In the genomic region with DNA sequence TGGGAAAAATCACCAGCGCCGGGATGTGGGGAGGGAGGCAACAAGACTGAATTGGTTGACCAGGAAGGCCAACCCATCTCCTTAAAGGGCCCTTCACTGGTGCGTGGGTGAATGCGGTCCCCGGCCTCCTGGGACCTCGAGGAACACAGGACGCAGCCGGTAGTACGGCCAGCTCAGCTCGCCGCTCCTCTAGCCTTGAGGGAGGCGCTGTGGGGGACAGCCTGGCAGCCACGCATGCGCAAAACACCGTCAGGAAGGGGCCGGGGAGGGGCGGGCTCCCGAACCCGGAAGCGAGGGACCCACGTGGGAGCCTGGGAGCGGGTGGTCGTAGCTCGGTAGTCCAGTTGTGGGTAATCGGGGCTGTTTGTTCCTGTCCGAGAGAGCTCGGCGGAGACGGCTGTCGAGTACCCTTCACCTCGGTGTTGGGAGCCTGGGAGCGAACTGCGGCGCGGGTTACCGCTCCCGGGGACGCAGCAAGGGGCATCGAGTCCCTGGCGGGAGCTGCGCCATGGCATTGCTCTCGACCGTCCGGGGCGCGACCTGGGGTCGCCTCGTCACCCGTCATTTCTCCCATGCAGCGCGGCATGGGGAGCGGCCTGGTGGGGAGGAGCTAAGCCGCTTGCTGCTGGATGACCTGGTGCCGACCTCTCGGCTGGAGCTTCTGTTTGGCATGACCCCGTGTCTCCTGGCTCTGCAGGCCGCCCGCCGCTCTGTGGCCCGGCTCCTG, we compare ENCODE assay signal across 1 cellular context.
TF ChIP-seq lines count a peak whose summit lies in the region.

A gene with protein sequence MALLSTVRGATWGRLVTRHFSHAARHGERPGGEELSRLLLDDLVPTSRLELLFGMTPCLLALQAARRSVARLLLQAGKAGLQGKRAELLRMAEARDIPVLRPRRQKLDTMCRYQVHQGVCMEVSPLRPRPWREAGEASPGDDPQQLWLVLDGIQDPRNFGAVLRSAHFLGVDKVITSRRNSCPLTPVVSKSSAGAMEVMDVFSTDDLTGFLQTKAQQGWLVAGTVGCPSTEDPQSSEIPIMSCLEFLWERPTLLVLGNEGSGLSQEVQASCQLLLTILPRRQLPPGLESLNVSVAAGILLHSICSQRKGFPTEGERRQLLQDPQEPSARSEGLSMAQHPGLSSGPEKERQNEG (plus strand): TSS at position 281 of the 727 bp plus-strand sequence. CDS start 228 bp downstream, at position 509.

TF ChIP-seq in K562, 482 proteins besides CTCF, POLR2A, EP300 and RAD21 (continued from another document and continues in another):
- TF ChIP-seq CHD1 (IDR thresholded peaks at IDR 0.05; ENCODE audit: low read length) (no peak), ZNF561 (CRISPR knock-in tag; conservative IDR thresholded peaks at IDR 0.05) (no peak), ZBTB2 (IDR thresholded peaks at IDR 0.05) (peak; percentile 92), PHF20 (IDR thresholded peaks at IDR 0.05; ENCODE audit: partially characterized antibody) (peak; percentile 64), CEBPG (CRISPR knock-in tag; IDR thresholded peaks at IDR 0.05) (no peak), CEBPG (tag; conservative IDR thresholded peaks at IDR 0.05 in 1 of 2, IDR thresholded peaks at IDR 0.05 in 1 of 2) (no peak), HINFP (tag; conservative IDR thresholded peaks at IDR 0.05; ENCODE audit: low read depth) (no peak), NCOA4 (IDR thresholded peaks at IDR 0.05; ENCODE audit: partially characterized antibody) (no peak), PYGO2 (tag; IDR thresholded peaks at IDR 0.05) (no peak), ATF7 (IDR thresholded peaks at IDR 0.05) (0 out of 2 replicates have a peak, but pooled peaks have one; percentile 34), VEZF1 (CRISPR knock-in tag; IDR thresholded peaks at IDR 0.05) (peak; percentile 88), CBFA2T2 (conservative IDR thresholded peaks at IDR 0.05) (peak; percentile 21), HNRNPUL1 (IDR thresholded peaks at IDR 0.05; ENCODE audit: low read length) (no peak), ELF2 (CRISPR knock-in tag; IDR thresholded peaks at IDR 0.05) (peak; percentile 99), GATAD2A (IDR thresholded peaks at IDR 0.05) (no peak), GABPA (tag; conservative IDR thresholded peaks at IDR 0.05; ENCODE audit: low read depth) (peak; percentile 81), POLR2G (IDR thresholded peaks at IDR 0.05; ENCODE audit: low read depth, low read length) (peak; percentile 89), RBM14 (IDR thresholded peaks at IDR 0.05; ENCODE audit: borderline replicate concordance, insufficient read depth, low read depth, low read length) (no peak), TRIM24 (IDR thresholded peaks at IDR 0.05) (peak in 1 of 2 experiments; percentile 78; a peak in 2 of 4 replicates), THRA (IDR thresholded peaks at IDR 0.05) (no peak), JUNB (CRISPR knock-in tag; conservative IDR thresholded peaks at IDR 0.05) (no peak), E2F5 (CRISPR knock-in tag; IDR thresholded peaks at IDR 0.05) (no peak), ZNF444 (CRISPR knock-in tag; IDR thresholded peaks at IDR 0.05) (no peak), NR2C1 (IDR thresholded peaks at IDR 0.05) (peak; percentile 11), NR2C1 (tag; IDR thresholded peaks at IDR 0.05) (peak; percentile 32), MYC (IDR thresholded peaks at IDR 0.05; ENCODE audit: low read depth, low read length) (peak; percentile 99), MYC (CRISPR knock-in tag; IDR thresholded peaks at IDR 0.05; ENCODE audit: borderline replicate concordance, low read depth) (peak; percentile 97), ZNF766 (CRISPR knock-in tag; conservative IDR thresholded peaks at IDR 0.05) (no peak), BRD4 (IDR thresholded peaks at IDR 0.05) (0 out of 2 replicates have a peak, but pooled peaks have one; percentile 37), GABPB2 (CRISPR knock-in tag; conservative IDR thresholded peaks at IDR 0.05) (no peak), PKNOX1 (IDR thresholded peaks at IDR 0.05) (no peak), PCBP1 (IDR thresholded peaks at IDR 0.05; ENCODE audit: low read depth, low read length, poor library complexity, severe bottlenecking) (peak; percentile 26), KDM2B (CRISPR knock-in tag; IDR thresholded peaks at IDR 0.05) (no peak), IFI16 (CRISPR knock-in tag; IDR thresholded peaks at IDR 0.05) (no peak), HNRNPH1 (optimal IDR thresholded peaks at IDR 0.05; ENCODE audit: low read depth, low read length) (no peak), ELF1 (tag; IDR thresholded peaks at IDR 0.05) (peak; percentile 98), SIN3B (IDR thresholded peaks at IDR 0.05; ENCODE audit: low read depth) (peak; percentile 27; the same call in 1 of the 2 replicates), STAT5B (CRISPR knock-in tag; IDR thresholded peaks at IDR 0.05) (no peak), ZNF699 (CRISPR knock-in tag; IDR thresholded peaks at IDR 0.05; ENCODE audit: insufficient replicate concordance) (no peak), ZNF830 (CRISPR knock-in tag; IDR thresholded peaks at IDR 0.05) (0 out of 2 replicates have a peak, but pooled peaks have one; percentile 34)
- TF ChIP-seq, protein P1, sequence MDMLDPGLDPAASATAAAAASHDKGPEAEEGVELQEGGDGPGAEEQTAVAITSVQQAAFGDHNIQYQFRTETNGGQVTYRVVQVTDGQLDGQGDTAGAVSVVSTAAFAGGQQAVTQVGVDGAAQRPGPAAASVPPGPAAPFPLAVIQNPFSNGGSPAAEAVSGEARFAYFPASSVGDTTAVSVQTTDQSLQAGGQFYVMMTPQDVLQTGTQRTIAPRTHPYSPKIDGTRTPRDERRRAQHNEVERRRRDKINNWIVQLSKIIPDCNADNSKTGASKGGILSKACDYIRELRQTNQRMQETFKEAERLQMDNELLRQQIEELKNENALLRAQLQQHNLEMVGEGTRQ (CRISPR knock-in tag; IDR thresholded peaks at IDR 0.05), result peak; percentile 71; the same call in 1 of the 2 replicates
- TF ChIP-seq, protein P2, sequence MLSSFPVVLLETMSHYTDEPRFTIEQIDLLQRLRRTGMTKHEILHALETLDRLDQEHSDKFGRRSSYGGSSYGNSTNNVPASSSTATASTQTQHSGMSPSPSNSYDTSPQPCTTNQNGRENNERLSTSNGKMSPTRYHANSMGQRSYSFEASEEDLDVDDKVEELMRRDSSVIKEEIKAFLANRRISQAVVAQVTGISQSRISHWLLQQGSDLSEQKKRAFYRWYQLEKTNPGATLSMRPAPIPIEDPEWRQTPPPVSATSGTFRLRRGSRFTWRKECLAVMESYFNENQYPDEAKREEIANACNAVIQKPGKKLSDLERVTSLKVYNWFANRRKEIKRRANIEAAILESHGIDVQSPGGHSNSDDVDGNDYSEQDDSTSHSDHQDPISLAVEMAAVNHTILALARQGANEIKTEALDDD (IDR thresholded peaks at IDR 0.05), result 0 out of 2 replicates have a peak, but pooled peaks have one; percentile 17
- TF ChIP-seq, protein P3, sequence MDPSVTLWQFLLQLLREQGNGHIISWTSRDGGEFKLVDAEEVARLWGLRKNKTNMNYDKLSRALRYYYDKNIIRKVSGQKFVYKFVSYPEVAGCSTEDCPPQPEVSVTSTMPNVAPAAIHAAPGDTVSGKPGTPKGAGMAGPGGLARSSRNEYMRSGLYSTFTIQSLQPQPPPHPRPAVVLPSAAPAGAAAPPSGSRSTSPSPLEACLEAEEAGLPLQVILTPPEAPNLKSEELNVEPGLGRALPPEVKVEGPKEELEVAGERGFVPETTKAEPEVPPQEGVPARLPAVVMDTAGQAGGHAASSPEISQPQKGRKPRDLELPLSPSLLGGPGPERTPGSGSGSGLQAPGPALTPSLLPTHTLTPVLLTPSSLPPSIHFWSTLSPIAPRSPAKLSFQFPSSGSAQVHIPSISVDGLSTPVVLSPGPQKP (CRISPR knock-in tag; IDR thresholded peaks at IDR 0.05), result no peak
- TF ChIP-seq, protein P4, sequence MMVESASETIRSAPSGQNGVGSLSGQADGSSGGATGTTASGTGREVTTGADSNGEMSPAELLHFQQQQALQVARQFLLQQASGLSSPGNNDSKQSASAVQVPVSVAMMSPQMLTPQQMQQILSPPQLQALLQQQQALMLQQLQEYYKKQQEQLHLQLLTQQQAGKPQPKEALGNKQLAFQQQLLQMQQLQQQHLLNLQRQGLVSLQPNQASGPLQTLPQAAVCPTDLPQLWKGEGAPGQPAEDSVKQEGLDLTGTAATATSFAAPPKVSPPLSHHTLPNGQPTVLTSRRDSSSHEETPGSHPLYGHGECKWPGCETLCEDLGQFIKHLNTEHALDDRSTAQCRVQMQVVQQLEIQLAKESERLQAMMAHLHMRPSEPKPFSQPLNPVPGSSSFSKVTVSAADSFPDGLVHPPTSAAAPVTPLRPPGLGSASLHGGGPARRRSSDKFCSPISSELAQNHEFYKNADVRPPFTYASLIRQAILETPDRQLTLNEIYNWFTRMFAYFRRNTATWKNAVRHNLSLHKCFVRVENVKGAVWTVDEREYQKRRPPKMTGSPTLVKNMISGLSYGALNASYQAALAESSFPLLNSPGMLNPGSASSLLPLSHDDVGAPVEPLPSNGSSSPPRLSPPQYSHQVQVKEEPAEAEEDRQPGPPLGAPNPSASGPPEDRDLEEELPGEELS (CRISPR knock-in tag; IDR thresholded peaks at IDR 0.05; ENCODE audit: borderline replicate concordance), result 0 out of 2 replicates have a peak, but pooled peaks have one; percentile 45
- TF ChIP-seq, protein P5, sequence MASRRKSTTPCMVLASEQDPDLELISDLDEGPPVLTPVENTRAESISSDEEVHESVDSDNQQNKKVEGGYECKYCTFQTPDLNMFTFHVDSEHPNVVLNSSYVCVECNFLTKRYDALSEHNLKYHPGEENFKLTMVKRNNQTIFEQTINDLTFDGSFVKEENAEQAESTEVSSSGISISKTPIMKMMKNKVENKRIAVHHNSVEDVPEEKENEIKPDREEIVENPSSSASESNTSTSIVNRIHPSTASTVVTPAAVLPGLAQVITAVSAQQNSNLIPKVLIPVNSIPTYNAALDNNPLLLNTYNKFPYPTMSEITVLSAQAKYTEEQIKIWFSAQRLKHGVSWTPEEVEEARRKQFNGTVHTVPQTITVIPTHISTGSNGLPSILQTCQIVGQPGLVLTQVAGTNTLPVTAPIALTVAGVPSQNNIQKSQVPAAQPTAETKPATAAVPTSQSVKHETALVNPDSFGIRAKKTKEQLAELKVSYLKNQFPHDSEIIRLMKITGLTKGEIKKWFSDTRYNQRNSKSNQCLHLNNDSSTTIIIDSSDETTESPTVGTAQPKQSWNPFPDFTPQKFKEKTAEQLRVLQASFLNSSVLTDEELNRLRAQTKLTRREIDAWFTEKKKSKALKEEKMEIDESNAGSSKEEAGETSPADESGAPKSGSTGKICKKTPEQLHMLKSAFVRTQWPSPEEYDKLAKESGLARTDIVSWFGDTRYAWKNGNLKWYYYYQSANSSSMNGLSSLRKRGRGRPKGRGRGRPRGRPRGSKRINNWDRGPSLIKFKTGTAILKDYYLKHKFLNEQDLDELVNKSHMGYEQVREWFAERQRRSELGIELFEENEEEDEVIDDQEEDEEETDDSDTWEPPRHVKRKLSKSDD (conservative IDR thresholded peaks at IDR 0.05; ENCODE audit: low read length), result 0 out of 2 replicates have a peak, but pooled peaks have one; percentile 40
